Comparison of ENCODE assay signal across 16 cellular contexts in genomic region chr18:32332708-32333107, GRCh38.
"Had no signal": no experiment of that assay in that cellular context is flagged by ENCODE, and none has a peak within 500 bp of the region (broad histone marks: within the 10 kb centered on the region; RNA-seq: fewer than 3 reads in every experiment).

No MANE protein-coding gene starts in this region.

- H3K4me3 ChIP-seq: coronary artery, dorsolateral prefrontal cortex, esophagus muscularis mucosa, gastroesophageal sphincter, heart right ventricle, left lung, lower lobe of right lung, mucosa of descending colon had no signal

- H3K9me3 ChIP-seq: esophagus muscularis mucosa, gastroesophageal sphincter, heart right ventricle, left lung, lower lobe of right lung, mucosa of descending colon had no signal

- H3K27me3 ChIP-seq: dorsolateral prefrontal cortex, esophagus muscularis mucosa, foreskin keratinocyte, gastroesophageal sphincter, heart right ventricle, left lung had no signal

- H3K27ac ChIP-seq: coronary artery, esophagus muscularis mucosa, foreskin keratinocyte, gastroesophageal sphincter, heart right ventricle, left lung, lower lobe of right lung had no signal

- H3K4me3 Mint-ChIP-seq: mesothelial cell of epicardium had no signal

- H3K36me3 ChIP-seq: esophagus muscularis mucosa, gastroesophageal sphincter, heart right ventricle, left lung, lower lobe of right lung had no signal

- H3K27ac Mint-ChIP-seq: mesothelial cell of epicardium had no signal

- H3K9me3 Mint-ChIP-seq: mesothelial cell of epicardium had no signal

- H3K36me3 Mint-ChIP-seq: mesothelial cell of epicardium had no signal

- ATAC-seq: foreskin keratinocyte, gastroesophageal sphincter, left cardiac atrium, left lung, lower lobe of right lung, mucosa of descending colon had no signal

- H3K4me1 ChIP-seq: foreskin keratinocyte, left lung, lower lobe of right lung had no signal

- DNase-seq: dermis blood vessel endothelial cell; dorsolateral prefrontal cortex; effector CD4-positive, alpha-beta T cell; effector memory CD4-positive, alpha-beta T cell; foreskin keratinocyte; heart right ventricle; hippocampal formation; left cardiac atrium; left lung; lower lobe of right lung; mesenchymal stem cell; mucosa of descending colon had no signal

- H3K4me1 Mint-ChIP-seq: mesothelial cell of epicardium had no signal
